In genomic region chr1:53303651-53304515, GRCh38 we compare ENCODE assay signal across 2 cellular contexts.
TF ChIP-seq lines count a peak whose summit lies in the region.

No MANE protein-coding gene starts in this region.

TF ChIP-seq in GM23338, 12 proteins besides CTCF, POLR2A, EP300 and RAD21 (continued from another document):
- TF ChIP-seq ZNF462 (CRISPR knock-in tag; IDR thresholded peaks at IDR 0.05) (no peak), REST (IDR thresholded peaks at IDR 0.05; ENCODE audit: unreplicated experiment) (no peak)

TF ChIP-seq in neural cell, 6 proteins besides CTCF, POLR2A, EP300 and RAD21 (continued from another document):
- TF ChIP-seq REST (IDR thresholded peaks at IDR 0.05; ENCODE audit: borderline replicate concordance) (no peak), TAF1 (IDR thresholded peaks at IDR 0.05; ENCODE audit: low read depth) (no peak), POLR2AphosphoS5 (IDR thresholded peaks at IDR 0.05) (no peak), EZH2 (IDR thresholded peaks at IDR 0.05; ENCODE audit: borderline replicate concordance, insufficient read depth, low read length, poor library complexity, severe bottlenecking) (no peak), SMC3 (conservative IDR thresholded peaks at IDR 0.05; ENCODE audit: poor library complexity) (no peak)
